Comparison of ENCODE assay signal across 8 cellular contexts in genomic region chr6:16276991-16277981, GRCh38.
DNase-seq lines count a peak whose midpoint lies in the region; ATAC-seq lines count a peak whose summit lies in the region.

No MANE protein-coding gene starts in this region.

- DNase-seq in AG08396 (ENCODE audit: low spot score) (peak; percentile 89), NCI-H82 treated with DMSO at 0.1 percent for 48 hours (lab: John Stamatoyannopoulos, UW; ENCODE audit: unreplicated experiment) (peak; percentile 56), astrocyte of the hippocampus (ENCODE audit: low read depth, low spot score) (peak; percentile 95), inferior parietal cortex (ENCODE audit: extremely low spot score) (peak; percentile 35), stromal cell of bone marrow (ENCODE audit: low read depth) (peak; percentile 69), DMS79 treated with DMSO at 0.1 percent for 48 hours (lab: John Stamatoyannopoulos, UW) (no peak), NCI-H1105 treated with DMSO at 0.1 percent for 48 hours (lab: John Stamatoyannopoulos, UW) (no peak)

- ATAC-seq in GM19438 (IDR thresholded peaks at IDR 0.05; ENCODE audit: low read depth, unreplicated experiment) = peak; percentile 69

Comparison
In these comparisons a context has a peak if more than half of its experiments do, and no peak if none do; other contexts are left out.
1. DNase-seq: peak in AG08396 (single experiment), NCI-H82 treated with DMSO at 0.1 percent for 48 hours (single experiment), astrocyte of the hippocampus (single experiment), inferior parietal cortex (single experiment) and stromal cell of bone marrow (single experiment); none in DMS79 treated with DMSO at 0.1 percent for 48 hours (single experiment) and NCI-H1105 treated with DMSO at 0.1 percent for 48 hours (single experiment).